Comparison of ENCODE assay signal across 35 cellular contexts in the genomic region with DNA sequence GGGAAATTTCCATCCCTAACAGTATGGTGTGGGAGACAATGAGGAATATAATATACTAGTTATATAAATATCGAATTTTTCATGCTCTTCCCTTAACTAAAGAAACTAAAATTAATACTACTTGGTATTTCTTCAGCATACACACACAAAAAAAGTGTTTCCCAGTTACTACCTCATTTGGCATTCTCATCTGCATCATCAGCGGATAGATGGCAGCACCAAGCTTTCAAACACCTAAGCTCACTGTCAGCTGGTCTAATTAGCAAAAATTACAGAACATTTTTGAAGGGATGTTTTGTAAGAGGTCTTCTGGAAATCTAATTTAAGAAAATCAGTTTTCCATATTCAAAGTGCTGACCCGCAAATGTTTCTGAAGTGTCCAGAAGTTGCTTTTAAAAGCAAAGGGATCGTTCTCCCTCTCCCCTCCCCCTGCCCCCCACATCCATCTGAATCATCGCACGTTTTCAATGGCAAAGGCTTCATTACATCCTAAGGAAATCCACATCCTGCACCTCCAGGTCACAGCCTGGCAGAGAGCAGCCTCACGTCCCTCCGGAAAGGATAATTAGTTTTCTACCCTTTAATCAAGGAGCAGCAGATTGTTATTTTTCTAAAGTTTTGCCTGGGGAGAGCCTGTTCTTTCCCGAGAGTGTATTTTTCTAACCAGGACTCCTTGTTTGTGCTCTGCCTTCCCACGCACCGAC.
DNase-seq lines count a peak whose midpoint lies in the region; ATAC-seq, FAIRE-seq and TF ChIP-seq lines count a peak whose summit lies in the region.
"Had no signal": no experiment of that assay in that cellular context is flagged by ENCODE, and none has a peak within 500 bp of the region (broad histone marks: within the 10 kb centered on the region; RNA-seq: fewer than 3 reads in every experiment).

No MANE protein-coding gene starts in this region.

- H3K27me3 ChIP-seq in astrocyte (ENCODE audit: insufficient read depth, low read length) (no peaks in the 10 kb centered on the region), uterus (no peaks in the 10 kb centered on the region)
- H3K27me3 ChIP-seq: adrenal gland, hepatocyte, SJCRH30 had no signal

- no peaks in the 10 kb centered on the region for H3K36me3 ChIP-seq in astrocyte (ENCODE audit: insufficient read depth, low read length)
- H3K36me3 ChIP-seq in uterus = no peaks in the 10 kb centered on the region
- H3K36me3 ChIP-seq: adrenal gland had no signal

- H3K9me3 ChIP-seq in astrocyte (ENCODE audit: insufficient read depth, low read depth, low read length) (no peaks in the 10 kb centered on the region), uterus (no peaks in the 10 kb centered on the region)
- H3K9me3 ChIP-seq: A549, adrenal gland, SJCRH30 had no signal

- peak overlapping the region; percentile 52 for H2AFZ ChIP-seq in astrocyte (ENCODE audit: low read depth, low read length)
- H2AFZ ChIP-seq: hepatocyte, parathyroid adenoma had no signal

- H3K27ac Mint-ChIP-seq in astrocyte (ENCODE audit: unreplicated experiment) (peak overlapping the region; percentile 2), nephron progenitor cell (peak overlapping the region; percentile 82)
- H3K27ac Mint-ChIP-seq: activated CD8-positive, alpha-beta memory T cell treated with anti-CD3 and anti-CD28 coated beads, Interleukin-2, amount 10 ng/mL, durations not matched to agents 7 days and 5 days; activated T-cell treated with anti-CD3 and anti-CD28 coated beads, Interleukin-2, amount 50 U/mL, for 72 hours; CD4-positive, alpha-beta memory T cell; IgD-negative memory B cell; naive B cell; stimulated activated naive B cell treated with anti-CD40 and anti-IgM and Interleukin-4, amounts not matched to agents 10 μg/mL and 1 μg/mL and 100 μg/mL, for 72 hours had no signal

- H3K79me2 ChIP-seq in astrocyte (ENCODE audit: insufficient read depth, low read length) = no peaks in the 10 kb centered on the region
- H3K79me2 ChIP-seq: hepatocyte had no signal

- no peaks in the 10 kb centered on the region for H3K9me3 Mint-ChIP-seq in astrocyte (ENCODE audit: unreplicated experiment)
- H3K9me3 Mint-ChIP-seq in nephron progenitor cell = no peaks in the 10 kb centered on the region
- H3K9me3 Mint-ChIP-seq: activated T-cell treated with anti-CD3 and anti-CD28 coated beads, Interleukin-2, amount 50 U/mL, for 72 hours; H9; IgD-negative memory B cell; stimulated activated naive B cell treated with anti-CD40 and anti-IgM and Interleukin-4, amounts not matched to agents 10 μg/mL and 1 μg/mL and 100 μg/mL, for 72 hours had no signal

- H3K4me3 ChIP-seq in astrocyte (ENCODE audit: insufficient read depth, low read depth, low read length) (peak overlapping the region; percentile 17), uterus (no peak overlapping the region)
- H3K4me3 ChIP-seq: A549, adrenal gland, hepatocyte, SJCRH30 had no signal

- ATAC-seq in GM21390 (IDR thresholded peaks at IDR 0.05; ENCODE audit: unreplicated experiment) = no peak
- ATAC-seq: A549; activated CD8-positive, alpha-beta memory T cell treated with anti-CD3 and anti-CD28 coated beads, Interleukin-2, amount 10 ng/mL, durations not matched to agents 7 days and 5 days; activated T-cell treated with anti-CD3 and anti-CD28 coated beads, Interleukin-2, amount 50 U/mL, for 72 hours; left lobe of liver; sciatic nerve; stimulated activated naive B cell treated with anti-CD40 and anti-IgM and Interleukin-4, amounts not matched to agents 10 μg/mL and 1 μg/mL and 100 μg/mL, for 72 hours had no signal

- TF ChIP-seq CTCF in astrocyte (IDR thresholded peaks at IDR 0.05; ENCODE audit: insufficient read depth, low read depth, low read length) = no peak
- TF ChIP-seq CTCF in nephron progenitor cell (IDR thresholded peaks at IDR 0.05) = no peak
- no peak for TF ChIP-seq CTCF in uterus (IDR thresholded peaks at IDR 0.05)

- H3K27me3 Mint-ChIP-seq in astrocyte (ENCODE audit: low read depth, unreplicated experiment) (no peaks in the 10 kb centered on the region), nephron progenitor cell (ENCODE audit: low read depth, poor library complexity) (peaks cover 5% of the 10 kb centered on the region)
- H3K27me3 Mint-ChIP-seq: activated CD8-positive, alpha-beta memory T cell treated with anti-CD3 and anti-CD28 coated beads, Interleukin-2, amount 10 ng/mL, durations not matched to agents 7 days and 5 days; CD4-positive, alpha-beta memory T cell; naive B cell had no signal

- FAIRE-seq in astrocyte (lab: Jason Lieb, UNC) = no peak
- FAIRE-seq: A549, urothelium cell line had no signal

- intact Hi-C loops in uterus (cut with DNase I; ENCODE audit: low total_unique reads) = no loop called here

- no peak for TF ChIP-seq POLR2A in uterus (IDR thresholded peaks at IDR 0.05)

- H3K36me3 Mint-ChIP-seq in astrocyte (ENCODE audit: low read depth, unreplicated experiment) = peaks cover 2% of the 10 kb centered on the region
- peaks cover 6% of the 10 kb centered on the region for H3K36me3 Mint-ChIP-seq in nephron progenitor cell (ENCODE audit: low read depth)
- H3K36me3 Mint-ChIP-seq: activated CD8-positive, alpha-beta memory T cell treated with anti-CD3 and anti-CD28 coated beads, Interleukin-2, amount 10 ng/mL, durations not matched to agents 7 days and 5 days; CD4-positive, alpha-beta memory T cell; naive B cell; stimulated activated naive B cell treated with anti-CD40 and anti-IgM and Interleukin-4, amounts not matched to agents 10 μg/mL and 1 μg/mL and 100 μg/mL, for 72 hours had no signal

- H3K4me1 Mint-ChIP-seq in astrocyte (ENCODE audit: low read depth, unreplicated experiment) (peaks cover 22% of the 10 kb centered on the region), nephron progenitor cell (peaks cover 36% of the 10 kb centered on the region)
- H3K4me1 Mint-ChIP-seq: CD4-positive, alpha-beta memory T cell had no signal

- H3K4me3 Mint-ChIP-seq in astrocyte (ENCODE audit: unreplicated experiment) = no peak overlapping the region
- H3K4me3 Mint-ChIP-seq in nephron progenitor cell = peak overlapping the region; percentile 4
- H3K4me3 Mint-ChIP-seq: activated CD8-positive, alpha-beta memory T cell treated with anti-CD3 and anti-CD28 coated beads, Interleukin-2, amount 10 ng/mL, durations not matched to agents 7 days and 5 days; activated T-cell treated with anti-CD3 and anti-CD28 coated beads, Interleukin-2, amount 50 U/mL, for 72 hours; CD4-positive, alpha-beta memory T cell; H9; IgD-negative memory B cell; naive B cell; stimulated activated naive B cell treated with anti-CD40 and anti-IgM and Interleukin-4, amounts not matched to agents 10 μg/mL and 1 μg/mL and 100 μg/mL, for 72 hours had no signal

- H4K20me1 ChIP-seq in astrocyte (ENCODE audit: insufficient read depth, low read length) = no peaks in the 10 kb centered on the region

- H3K4me1 ChIP-seq in astrocyte (ENCODE audit: insufficient read depth, low read length) (peaks cover 13% of the 10 kb centered on the region), uterus (peaks cover 0 to 6% of the 10 kb centered on the region in 2 donors)
- H3K4me1 ChIP-seq: A549, parathyroid adenoma had no signal

- peak overlapping the region; percentile 76 for H3K4me2 ChIP-seq in astrocyte (ENCODE audit: low read length)
- H3K4me2 ChIP-seq: A549, hepatocyte had no signal

- peak; percentile 3 for DNase-seq in activated CD8-positive, alpha-beta memory T cell treated with anti-CD3 and anti-CD28 coated beads for 24 hours
- DNase-seq in activated CD8-positive, alpha-beta memory T cell treated with anti-CD3 and anti-CD28 coated beads, Interleukin-2, amount 50 U/mL, for 4 hours = no peak
- DNase-seq in astrocyte (ENCODE audit: low read depth) = peak; percentile 20
- DNase-seq in nephron progenitor cell = no peak
- DNase-seq in uterus = peak in 1 of 2 donors; percentile 61
- DNase-seq in mucosa of gallbladder (ENCODE audit: low spot score) = no peak
- DNase-seq in GM03348 (ENCODE audit: low spot score) = no peak
- DNase-seq: activated CD4-positive, alpha-beta T cell treated with anti-CD3 and anti-CD28 coated beads, Interleukin-2, amount 50 U/mL, for 1 hour; activated CD8-positive, alpha-beta memory T cell treated with anti-CD3 and anti-CD28 coated beads, Interleukin-2, amount 10 ng/mL, durations not matched to agents 7 days and 5 days; activated naive CD4-positive, alpha-beta T cell treated with Interleukin-2 at 50 U/mL for 16 hours; activated T-cell treated with anti-CD3 and anti-CD28 coated beads, Interleukin-2, amount 50 U/mL, for 72 hours; AML-193; CD4-positive, alpha-beta memory T cell; effector CD8-positive, alpha-beta T cell; erythroblast; foreskin fibroblast; H9; mesenchymal stem cell; naive B cell; NCI-H1092; NCI-H1930; NCI-H226; NCI-H748 treated with DMSO at 0.1 percent for 48 hours; SJCRH30; stimulated activated naive B cell treated with anti-CD40 and anti-IgM and Interleukin-4, amounts not matched to agents 10 μg/mL and 1 μg/mL and 100 μg/mL, for 72 hours; T1000 had no signal

- H3K27ac ChIP-seq in astrocyte (ENCODE audit: low read depth, low read length) (no peak overlapping the region), uterus (peak overlapping the region; percentile 63 to 85)
- H3K27ac ChIP-seq: A549, hepatocyte, parathyroid adenoma, SJCRH30 had no signal

- H3K9ac ChIP-seq in astrocyte (ENCODE audit: low read length) = peak overlapping the region; percentile 22
- H3K9ac ChIP-seq: parathyroid adenoma had no signal

Comparison
In these comparisons a context has a peak if more than half of its experiments do, and no peak if none do; other contexts are left out.
1. DNase-seq: peak in activated CD8-positive, alpha-beta memory T cell treated with anti-CD3 and anti-CD28 coated beads for 24 hours (single experiment) and astrocyte (single experiment); none in activated CD8-positive, alpha-beta memory T cell treated with anti-CD3 and anti-CD28 coated beads, Interleukin-2, amount 50 U/mL, for 4 hours (single experiment), nephron progenitor cell (single experiment), mucosa of gallbladder (single experiment) and GM03348 (single experiment).